1 cellular context compared by ENCODE assay signal in genomic region chr5:124651663-124652513, GRCh38.
TF ChIP-seq lines count a peak whose summit lies in the region.

No MANE protein-coding gene starts in this region.

TF ChIP-seq in HEK293, 187 proteins besides CTCF, POLR2A, EP300 and RAD21 (continued from another document and continues in another):
- TF ChIP-seq OSR2 (tag by site-specific recombination; IDR thresholded peaks at IDR 0.05) (peak; percentile 95), ZNF791 (tag by site-specific recombination; IDR thresholded peaks at IDR 0.05) (no peak), ZNF768 (tag by site-specific recombination; IDR thresholded peaks at IDR 0.05) (no peak), OVOL3 (tag by site-specific recombination; IDR thresholded peaks at IDR 0.05) (0 out of 2 replicates have a peak, but pooled peaks have one; percentile 9), ZFP69B (tag by site-specific recombination; IDR thresholded peaks at IDR 0.05) (peak; percentile 64; the same call in 1 of the 2 replicates), SP3 (tag by site-specific recombination; IDR thresholded peaks at IDR 0.05) (no peak), RBAK (tag by site-specific recombination; IDR thresholded peaks at IDR 0.05) (no peak), ZNF2 (tag by site-specific recombination; IDR thresholded peaks at IDR 0.05) (peak; percentile 85), KLF10 (tag by site-specific recombination; IDR thresholded peaks at IDR 0.05) (no peak), ZNF76 (tag by site-specific recombination; IDR thresholded peaks at IDR 0.05; ENCODE audit: borderline replicate concordance, low read depth) (no peak; the same call in 1 of the 2 replicates), ZNF561 (tag by site-specific recombination; IDR thresholded peaks at IDR 0.05; ENCODE audit: borderline replicate concordance) (peak; percentile 86; the same call in 1 of the 2 replicates), ZNF837 (tag by site-specific recombination; IDR thresholded peaks at IDR 0.05) (no peak), ZNF610 (tag by site-specific recombination; IDR thresholded peaks at IDR 0.05; ENCODE audit: borderline replicate concordance) (no peak; the same call in 1 of the 2 replicates), TRIM28 (IDR thresholded peaks at IDR 0.05; ENCODE audit: borderline replicate concordance, low read length) (no peak; the same call in 1 of the 2 replicates), ZNF394 (tag by site-specific recombination; IDR thresholded peaks at IDR 0.05; ENCODE audit: borderline replicate concordance) (peak; percentile 67; the same call in 1 of the 2 replicates), ZBTB6 (tag by site-specific recombination; IDR thresholded peaks at IDR 0.05) (peak; percentile 84), SCRT1 (tag by site-specific recombination; IDR thresholded peaks at IDR 0.05; ENCODE audit: borderline replicate concordance) (peak; percentile 97), ZNF514 (tag by site-specific recombination; IDR thresholded peaks at IDR 0.05) (no peak), ZSCAN30 (tag by site-specific recombination; IDR thresholded peaks at IDR 0.05) (peak; percentile 50; the same call in 1 of the 2 replicates), ZNF843 (tag by site-specific recombination; IDR thresholded peaks at IDR 0.05) (peak; percentile 80), ZNF488 (tag by site-specific recombination; IDR thresholded peaks at IDR 0.05) (peak; percentile 89; the same call in 1 of the 2 replicates), MEIS1 (CRISPR knock-in tag; IDR thresholded peaks at IDR 0.05; ENCODE audit: borderline replicate concordance) (no peak), GLIS2 (tag by site-specific recombination; IDR thresholded peaks at IDR 0.05) (peak; percentile 92), PRDM4 (tag by site-specific recombination; IDR thresholded peaks at IDR 0.05) (peak; percentile 74), ZNF132 (tag by site-specific recombination; IDR thresholded peaks at IDR 0.05; ENCODE audit: borderline replicate concordance) (no peak), ZNF558 (tag by site-specific recombination; IDR thresholded peaks at IDR 0.05) (0 out of 2 replicates have a peak, but pooled peaks have one; percentile 45), ZNF148 (tag by site-specific recombination; IDR thresholded peaks at IDR 0.05; ENCODE audit: borderline replicate concordance) (no peak), ZNF174 (tag by site-specific recombination; IDR thresholded peaks at IDR 0.05) (no peak), ATF2 (tag by site-specific recombination; IDR thresholded peaks at IDR 0.05; ENCODE audit: low read depth) (no peak), ZNF354C (tag by site-specific recombination; IDR thresholded peaks at IDR 0.05; ENCODE audit: borderline replicate concordance, low read depth) (no peak), ZNF362 (tag by site-specific recombination; IDR thresholded peaks at IDR 0.05) (peak; percentile 73; the same call in 1 of the 2 replicates), ZNF292 (tag by site-specific recombination; IDR thresholded peaks at IDR 0.05; ENCODE audit: borderline replicate concordance, low read depth) (no peak), ZNF10 (tag by site-specific recombination; IDR thresholded peaks at IDR 0.05) (peak; percentile 70), YY2 (tag by site-specific recombination; IDR thresholded peaks at IDR 0.05) (no peak), ZNF777 (tag by site-specific recombination; IDR thresholded peaks at IDR 0.05; ENCODE audit: borderline replicate concordance) (no peak), ZNF670 (tag by site-specific recombination; IDR thresholded peaks at IDR 0.05; ENCODE audit: low read depth) (no peak), EGR2 (tag by site-specific recombination; IDR thresholded peaks at IDR 0.05; ENCODE audit: low read depth) (peak; percentile 62), ZNF311 (tag by site-specific recombination; IDR thresholded peaks at IDR 0.05; ENCODE audit: borderline replicate concordance) (no peak), KLF9 (tag by site-specific recombination; IDR thresholded peaks at IDR 0.05; ENCODE audit: low read depth) (peak; percentile 34; the same call in 1 of the 2 replicates), ZNF660 (tag by site-specific recombination; IDR thresholded peaks at IDR 0.05) (peak; percentile 23; the same call in 1 of the 2 replicates), ZNF146 (tag by site-specific recombination; IDR thresholded peaks at IDR 0.05) (peak; percentile 34), ZNF544 (tag by site-specific recombination; IDR thresholded peaks at IDR 0.05) (no peak), ZNF18 (tag by site-specific recombination; IDR thresholded peaks at IDR 0.05) (peak; percentile 14; the same call in 1 of the 2 replicates), ZSCAN4 (tag by site-specific recombination; IDR thresholded peaks at IDR 0.05) (peak; percentile 32), ZNF302 (tag by site-specific recombination; IDR thresholded peaks at IDR 0.05; ENCODE audit: low read depth) (no peak), ZNF692 (tag by site-specific recombination; IDR thresholded peaks at IDR 0.05) (peak; percentile 81), HOXA7 (CRISPR knock-in tag; IDR thresholded peaks at IDR 0.05; ENCODE audit: borderline replicate concordance) (no peak), HOXD13 (CRISPR knock-in tag; IDR thresholded peaks at IDR 0.05; ENCODE audit: borderline replicate concordance) (no peak), PRDM6 (tag by site-specific recombination; IDR thresholded peaks at IDR 0.05) (peak; percentile 15), ZNF416 (tag by site-specific recombination; IDR thresholded peaks at IDR 0.05) (no peak)
